8 cellular contexts compared by ENCODE assay signal in genomic region chr1:33086384-33086850, GRCh38. TPM values are rescaled to one million over a fixed set of nuclear protein-coding genes. Genes with fewer than 3 reads are reported as not detected.
A peak's percentile ranks its signal among the peaks of the same experiment; 100 is the strongest.
DNase-seq lines count a peak whose midpoint lies in the region; ATAC-seq and TF ChIP-seq lines count a peak whose summit lies in the region.

No MANE protein-coding gene starts in this region.

- no peaks in the 10 kb centered on the region for H3K36me3 ChIP-seq in body of pancreas (replicated peaks in 1 of 2; ENCODE audit: insufficient read depth in 1 of 2, low read depth in 2 of 2)
- H3K36me3 ChIP-seq in hepatocyte (replicated peaks; ENCODE audit: insufficient read depth, low read depth): no peaks in the 10 kb centered on the region

- H3K79me2 ChIP-seq in hepatocyte: no peaks in the 10 kb centered on the region

- H3K27me3 ChIP-seq in body of pancreas (no peaks in the 10 kb centered on the region), hepatocyte (no peaks in the 10 kb centered on the region)

- H3K27ac ChIP-seq in body of pancreas (no peak overlapping the region), hepatocyte (no peak overlapping the region)

- TF ChIP-seq POLR2A in body of pancreas (IDR thresholded peaks at IDR 0.05): no peak

- DNase-seq in D341Med (ENCODE audit: low spot score) (peak; percentile 72), RPMI8226 (peak; percentile 71), body of pancreas (peak; percentile 71 to 81 (median 76)), hepatocyte (ENCODE audit: low spot score) (peak; percentile 85), renal cortical epithelial cell (ENCODE audit: low read depth) (peak; percentile 70)

- TF ChIP-seq CTCF in LNCAP (IDR thresholded peaks at IDR 0.05): peak; percentile 88
- peak; percentile 17 to 71 (median 60) for TF ChIP-seq CTCF in body of pancreas (IDR thresholded peaks at IDR 0.05)
- peak; percentile 76 for TF ChIP-seq CTCF in hepatocyte (IDR thresholded peaks at IDR 0.05; ENCODE audit: poor library complexity)

- no peak overlapping the region for H3K4me2 ChIP-seq in hepatocyte

- intact Hi-C loops in body of pancreas (cut with DNase I): no loop called here

- no peak overlapping the region for H2AFZ ChIP-seq in hepatocyte

- no peaks in the 10 kb centered on the region for H4K20me1 ChIP-seq in hepatocyte (ENCODE audit: insufficient read depth, poor library complexity, severe bottlenecking)

- H3K4me3 ChIP-seq in body of pancreas (no peak overlapping the region), hepatocyte (no peak overlapping the region)

- H3K4me1 ChIP-seq in body of pancreas (peaks cover 9% of the 10 kb centered on the region), hepatocyte (ENCODE audit: insufficient read depth) (no peaks in the 10 kb centered on the region)

- ATAC-seq in body of pancreas (peak; percentile 74), HG02973 (IDR thresholded peaks at IDR 0.05; ENCODE audit: unreplicated experiment) (no peak), HG02642 (IDR thresholded peaks at IDR 0.05; ENCODE audit: poor library complexity, unreplicated experiment) (no peak)

- H3K9me3 ChIP-seq in body of pancreas (no peaks in the 10 kb centered on the region), hepatocyte (ENCODE audit: low read depth) (no peaks in the 10 kb centered on the region)

- whole genome bisulfite sequencing in body of pancreas, 2 donors: 31 to 35% methylated on average over 8 to 12 of the region's 12 CpGs
- WGBS in hepatocyte (ENCODE audit: low lambda C conversion rate, missing lambda C conversion rate): 42% methylated on average over 12 of the region's 12 CpGs

- H3K9me2 ChIP-seq in hepatocyte (replicated peaks; ENCODE audit: insufficient read depth): no peaks in the 10 kb centered on the region

RNA-seq across cellular contexts. Expression of gene AZIN2, which starts 5.5 kb away (rescaled TPM):
- total RNA-seq in body of pancreas (1 to 10 TPM; 1.0 to 1.6 TPM), hepatocyte (1.8 and 9.2 TPM in 2 replicates), renal cortical epithelial cell (3.5 and 5.1 TPM in 2 replicates)
- 2.8 and 7.7 TPM in 2 replicates for polyA plus RNA-seq in hepatocyte

RNA-seq across cellular contexts. Expression of gene AK2, which starts 49.7 kb away (rescaled TPM):
- 100 to 1,000 TPM in 1 of 2 donors, 10 to 100 TPM in 1; 76.8 to 533 TPM for total RNA-seq in body of pancreas
- total RNA-seq in hepatocyte: 120 and 133 TPM in 2 replicates
- 147 TPM in 2 replicates for polyA plus RNA-seq in hepatocyte
- total RNA-seq in renal cortical epithelial cell: 196 and 272 TPM in 2 replicates
